ENCODE assay signal across 15 cellular contexts in genomic region chr14:62079035-62079434, GRCh38.
DNase-seq lines count a peak whose midpoint lies in the region; ATAC-seq and TF ChIP-seq lines count a peak whose summit lies in the region.
"Had no signal": no experiment of that assay in that cellular context is flagged by ENCODE, and none has a peak within 500 bp of the region (broad histone marks: within the 10 kb centered on the region; RNA-seq: fewer than 3 reads in every experiment).

No MANE protein-coding gene starts in this region.

- H3K27ac Mint-ChIP-seq in activated naive CD4-positive, alpha-beta T cell treated with anti-CD3 and anti-CD28 coated beads, Interleukin-2, amount 50 U/mL, for 72 hours: no peak overlapping the region
- H3K27ac Mint-ChIP-seq: activated CD4-positive, alpha-beta memory T cell treated with anti-CD3 and anti-CD28 coated beads, Interleukin-2, amount 10 ng/mL, durations not matched to agents 7 days and 5 days had no signal

- H3K27ac ChIP-seq in OCI-LY1 (ENCODE audit: low read depth, low read length, poor library complexity, severe bottlenecking) (peak overlapping the region; percentile 86), colonic mucosa (no peak overlapping the region)
- H3K27ac ChIP-seq: PC-9 had no signal

- H3K4me1 ChIP-seq in OCI-LY1 (ENCODE audit: insufficient read depth, low read length, severe bottlenecking): peaks cover 63% of the 10 kb centered on the region
- no peaks in the 10 kb centered on the region for H3K4me1 ChIP-seq in colonic mucosa

- H3K36me3 ChIP-seq in OCI-LY1 (ENCODE audit: insufficient read depth, low read length) (no peaks in the 10 kb centered on the region), colonic mucosa (no peaks in the 10 kb centered on the region)

- H4K20me1 ChIP-seq in OCI-LY1 (ENCODE audit: insufficient read depth, low read length): no peaks in the 10 kb centered on the region

- no peaks in the 10 kb centered on the region for H3K79me2 ChIP-seq in OCI-LY1 (ENCODE audit: insufficient read depth, low read length)

- intact Hi-C loops in colonic mucosa (cut with DNase I): no loop called here

- H3K9ac ChIP-seq in OCI-LY1 (ENCODE audit: low read length): 0 out of 2 replicates have a peak overlapping the region, but pooled peaks have one; percentile 21
- no peak overlapping the region for H3K9ac ChIP-seq in colonic mucosa (ENCODE audit: low read depth in 2 of 2, low read length in 2 of 2)

- DNase-seq in middle frontal gyrus (ENCODE audit: extremely low spot score, low spot score) (no peak), colonic mucosa (no peak), left lobe of liver (ENCODE audit: low spot score) (no peak)
- DNase-seq in activated naive CD4-positive, alpha-beta T cell treated with anti-CD3 and anti-CD28 coated beads, Interleukin-2, amount 50 U/mL, for 72 hours (ENCODE audit: low spot score in 2 of 2): no peak
- DNase-seq: activated CD4-positive, alpha-beta memory T cell treated with anti-CD3 and anti-CD28 coated beads, Interleukin-2, amount 10 ng/mL, durations not matched to agents 7 days and 5 days; activated effector memory CD4-positive, alpha-beta T cell treated with Interleukin-2 at 50 U/mL for 16 hours; KG1; NCI-H2029 treated with DMSO at 0.1 percent for 48 hours; PC-9; stimulated activated CD8-positive, alpha-beta memory T cell treated with anti-CD3 and anti-CD28 coated beads, Interleukin-4, amount 100 ng/mL, for 48 hours; T-helper 17 cell had no signal

- H3K9me3 Mint-ChIP-seq in activated naive CD4-positive, alpha-beta T cell treated with anti-CD3 and anti-CD28 coated beads, Interleukin-2, amount 50 U/mL, for 72 hours: no peaks in the 10 kb centered on the region
- H3K9me3 Mint-ChIP-seq: activated CD4-positive, alpha-beta memory T cell treated with anti-CD3 and anti-CD28 coated beads, Interleukin-2, amount 10 ng/mL, durations not matched to agents 7 days and 5 days had no signal

- H3K9me3 ChIP-seq in OCI-LY1 (ENCODE audit: low read length) (no peaks in the 10 kb centered on the region), colonic mucosa (no peaks in the 10 kb centered on the region)

- TF ChIP-seq CTCF in OCI-LY1 (IDR thresholded peaks at IDR 0.05; ENCODE audit: low read length) (no peak), colonic mucosa (IDR thresholded peaks at IDR 0.05) (no peak)

- no peak overlapping the region for H2AFZ ChIP-seq in OCI-LY1 (ENCODE audit: low read length)
- H2AFZ ChIP-seq: PC-9 had no signal

- no peaks in the 10 kb centered on the region for H3K9me2 ChIP-seq in OCI-LY1 (ENCODE audit: low read depth, low read length)

- H3K4me3 ChIP-seq in OCI-LY1 (ENCODE audit: low read depth, low read length, poor library complexity, severe bottlenecking) (no peak overlapping the region), colonic mucosa (no peak overlapping the region)
- H3K4me3 ChIP-seq: PC-9 had no signal

- H3K36me3 Mint-ChIP-seq in activated naive CD4-positive, alpha-beta T cell treated with anti-CD3 and anti-CD28 coated beads, Interleukin-2, amount 50 U/mL, for 72 hours: no peaks in the 10 kb centered on the region

- peak; percentile 37 for ATAC-seq in GM18508 (IDR thresholded peaks at IDR 0.05; ENCODE audit: insufficient read depth, unreplicated experiment)
- peak; percentile 45 for ATAC-seq in GM21526 (IDR thresholded peaks at IDR 0.05; ENCODE audit: low FRiP score, unreplicated experiment)
- peak; percentile 44 for ATAC-seq in HG03095 (IDR thresholded peaks at IDR 0.05; ENCODE audit: unreplicated experiment)
- ATAC-seq in activated naive CD4-positive, alpha-beta T cell treated with anti-CD3 and anti-CD28 coated beads, Interleukin-2, amount 50 U/mL, for 72 hours: no peak
- no peak for ATAC-seq in left lobe of liver
- ATAC-seq: T-helper 17 cell had no signal

- no peaks in the 10 kb centered on the region for H3K27me3 ChIP-seq in OCI-LY1 (ENCODE audit: insufficient read depth, low read length)
- no peaks in the 10 kb centered on the region for H3K27me3 ChIP-seq in colonic mucosa

- H3K4me2 ChIP-seq in OCI-LY1 (ENCODE audit: low read length): peak overlapping the region; percentile 66
- H3K4me2 ChIP-seq: PC-9 had no signal

- H3F3A ChIP-seq in OCI-LY1 (ENCODE audit: insufficient read depth, low read length): peaks cover 5% of the 10 kb centered on the region; the same call in 1 of the 2 replicates

Comparison
In these comparisons a context has a peak if more than half of its experiments do, and no peak if none do; other contexts are left out.
1. ATAC-seq: peak in GM18508 (single experiment), GM21526 (single experiment) and HG03095 (single experiment); none in activated naive CD4-positive, alpha-beta T cell treated with anti-CD3 and anti-CD28 coated beads, Interleukin-2, amount 50 U/mL, for 72 hours (0 of 2) and left lobe of liver (single experiment).